In the genomic region with DNA sequence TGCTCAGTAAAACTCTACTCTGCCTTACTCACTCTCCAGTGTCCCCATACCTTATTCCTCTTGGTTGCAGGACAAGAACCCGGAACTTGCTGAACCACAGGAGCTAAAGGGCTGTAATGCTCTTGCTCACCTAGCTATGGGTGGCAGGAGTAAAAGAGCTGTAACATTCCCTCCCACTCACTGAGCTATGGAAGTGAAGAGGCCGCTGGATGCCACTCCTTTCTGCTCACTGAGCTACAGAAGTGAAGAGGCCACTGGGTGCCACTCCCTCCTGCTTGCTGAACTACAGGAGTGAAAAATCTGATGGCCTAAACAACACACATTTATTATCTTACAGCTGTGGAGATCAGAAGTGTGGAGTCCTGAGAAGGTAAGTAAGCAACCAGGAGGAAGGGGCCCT, we compare ENCODE assay signal across 22 cellular contexts.
"Had no signal": no experiment of that assay in that cellular context is flagged by ENCODE, and none has a peak within 500 bp of the region (broad histone marks: within the 10 kb centered on the region; RNA-seq: fewer than 3 reads in every experiment).

No MANE protein-coding gene starts in this region.

- ATAC-seq: effector memory CD8-positive, alpha-beta T cell; gastrocnemius medialis; left lobe of liver; naive thymus-derived CD4-positive, alpha-beta T cell; stimulated activated effector memory CD8-positive, alpha-beta T cell treated with anti-CD3 and anti-CD28 coated beads, Interleukin-12 subunit alpha, Interleukin-12 subunit beta, amount 100 ng/mL, for 72 hours; stimulated activated naive CD8-positive, alpha-beta T cell treated with anti-CD3 and anti-CD28 coated beads, Interleukin-15, Interleukin-2, amounts not matched to agents 100 U/mL and 50 U/mL, for 24 hours had no signal

- H3K4me3 ChIP-seq: coronary artery, gastrocnemius medialis, prostate gland, right atrium auricular region, sigmoid colon, thoracic aorta, transverse colon, vagina had no signal

- H3K36me3 ChIP-seq: gastrocnemius medialis, prostate gland, right atrium auricular region, sigmoid colon, thoracic aorta, transverse colon, vagina had no signal

- H3K9me3 ChIP-seq: gastrocnemius medialis, prostate gland, right atrium auricular region, sigmoid colon, thoracic aorta, transverse colon, vagina had no signal

- H3K27ac ChIP-seq: coronary artery, gastrocnemius medialis, prostate gland, right atrium auricular region, sigmoid colon, thoracic aorta, transverse colon, vagina had no signal

- DNase-seq: dermis blood vessel endothelial cell; effector memory CD8-positive, alpha-beta T cell; foreskin fibroblast; gastrocnemius medialis; kidney; mammary epithelial cell; mesendoderm; midbrain; naive thymus-derived CD4-positive, alpha-beta T cell; nucleus accumbens; sigmoid colon; stimulated activated CD4-positive, alpha-beta T cell treated with anti-CD3 and anti-CD28 coated beads, Interleukin-2, amount 100 ng/mL, for 24 hours; stimulated activated CD4-positive, alpha-beta T cell treated with anti-CD3 and anti-CD28 coated beads, Interleukin-4, amount 100 ng/mL, for 24 hours; stimulated activated naive CD8-positive, alpha-beta T cell treated with anti-CD3 and anti-CD28 coated beads, Interleukin-15, Interleukin-2, amounts not matched to agents 100 U/mL and 50 U/mL, for 24 hours; transverse colon had no signal

- H3K4me1 ChIP-seq: gastrocnemius medialis, prostate gland, right atrium auricular region, sigmoid colon, transverse colon, vagina had no signal

- H3K27me3 ChIP-seq: gastrocnemius medialis, right atrium auricular region, sigmoid colon, transverse colon, vagina had no signal
